ENCODE assay signal across 34 cellular contexts in genomic region chr7:776381-776780, GRCh38.
"Had no signal": no experiment of that assay in that cellular context is flagged by ENCODE, and none has a peak within 500 bp of the region (broad histone marks: within the 10 kb centered on the region; RNA-seq: fewer than 3 reads in every experiment).

No MANE protein-coding gene starts in this region.

- ATAC-seq: activated CD8-positive, alpha-beta memory T cell treated with anti-CD3 and anti-CD28 coated beads, Interleukin-2, amount 10 ng/mL, durations not matched to agents 7 days and 5 days; activated naive CD8-positive, alpha-beta T cell treated with anti-CD3 and anti-CD28 coated beads, Interleukin-2, amount 50 U/mL, for 24 hours; Panc1; Right ventricle myocardium inferior; SK-N-SH treated with all-trans-retinoic acid at 6 μM for 48 hours; T-cell had no signal

- H3K9me3 Mint-ChIP-seq: activated CD4-positive, alpha-beta memory T cell treated with anti-CD3 and anti-CD28 coated beads, Interleukin-2, amount 10 ng/mL, durations not matched to agents 7 days and 5 days; activated naive CD4-positive, alpha-beta T cell treated with anti-CD3 and anti-CD28 coated beads, Interleukin-2, amount 10 ng/mL, durations not matched to agents 7 days and 5 days; activated naive CD8-positive, alpha-beta T cell treated with anti-CD3 and anti-CD28 coated beads, Interleukin-2, amount 50 U/mL, for 24 hours; T-cell had no signal

- H3K4me1 Mint-ChIP-seq: activated CD4-positive, alpha-beta memory T cell treated with anti-CD3 and anti-CD28 coated beads, Interleukin-2, amount 10 ng/mL, durations not matched to agents 7 days and 5 days; activated CD8-positive, alpha-beta memory T cell treated with anti-CD3 and anti-CD28 coated beads, Interleukin-2, amount 10 ng/mL, durations not matched to agents 7 days and 5 days; activated naive CD4-positive, alpha-beta T cell treated with anti-CD3 and anti-CD28 coated beads, Interleukin-2, amount 10 ng/mL, durations not matched to agents 7 days and 5 days; activated naive CD8-positive, alpha-beta T cell treated with anti-CD3 and anti-CD28 coated beads, Interleukin-2, amount 50 U/mL, for 24 hours; T-cell had no signal

- H3K27ac ChIP-seq: brain microvascular endothelial cell, WERI-Rb-1 had no signal

- H3K4me3 ChIP-seq: MG63 had no signal

- DNase-seq: activated CD4-positive, alpha-beta memory T cell treated with anti-CD3 and anti-CD28 coated beads, Interleukin-2, amount 10 ng/mL, durations not matched to agents 7 days and 5 days; activated CD4-positive, alpha-beta T cell treated with anti-CD3 and anti-CD28 coated beads for 1 hour; activated CD4-positive, alpha-beta T cell treated with anti-CD3 and anti-CD28 coated beads for 48 hours; activated CD4-positive, CD25-positive, alpha-beta regulatory T cell; activated CD8-positive, alpha-beta memory T cell treated with anti-CD3 and anti-CD28 coated beads for 24 hours; activated CD8-positive, alpha-beta memory T cell treated with anti-CD3 and anti-CD28 coated beads, Interleukin-2, amount 10 ng/mL, durations not matched to agents 7 days and 5 days; activated CD8-positive, alpha-beta memory T cell treated with anti-CD3 and anti-CD28 coated beads, Interleukin-2, amount 50 U/mL, for 48 hours; activated effector memory CD4-positive, alpha-beta T cell treated with Interleukin-2 at 50 U/mL for 16 hours; activated naive CD4-positive, alpha-beta T cell treated with anti-CD3 and anti-CD28 coated beads, Interleukin-2, amount 10 ng/mL, durations not matched to agents 7 days and 5 days; activated naive CD8-positive, alpha-beta T cell treated with anti-CD3 and anti-CD28 coated beads, Interleukin-2, amount 50 U/mL, for 24 hours; activated T-cell treated with anti-CD3 and anti-CD28 coated beads, Interleukin-2, amount 50 U/mL, for 48 hours; anterior cingulate cortex; central memory CD4-positive, alpha-beta T cell; Kasumi-1; KG1; MG63; NCI-H1048; NCI-H1105 treated with DMSO at 0.1 percent for 48 hours; NCI-H1436; NCI-H1694; NCI-H1930; NCI-H2081 treated with DMSO at 0.1 percent for 48 hours; NCI-H345; NCI-H524 treated with DMSO at 0.1 percent for 48 hours; SIG-M5; T-cell; T-helper 2 cell; T-helper 9 cell; WERI-Rb-1 had no signal

- H3K4me3 Mint-ChIP-seq: activated CD4-positive, alpha-beta memory T cell treated with anti-CD3 and anti-CD28 coated beads, Interleukin-2, amount 10 ng/mL, durations not matched to agents 7 days and 5 days; activated CD8-positive, alpha-beta memory T cell treated with anti-CD3 and anti-CD28 coated beads, Interleukin-2, amount 10 ng/mL, durations not matched to agents 7 days and 5 days; activated naive CD4-positive, alpha-beta T cell treated with anti-CD3 and anti-CD28 coated beads, Interleukin-2, amount 10 ng/mL, durations not matched to agents 7 days and 5 days; activated naive CD8-positive, alpha-beta T cell; activated naive CD8-positive, alpha-beta T cell treated with anti-CD3 and anti-CD28 coated beads, Interleukin-2, amount 50 U/mL, for 24 hours; T-cell had no signal

- H3K27ac Mint-ChIP-seq: activated CD4-positive, alpha-beta memory T cell treated with anti-CD3 and anti-CD28 coated beads, Interleukin-2, amount 10 ng/mL, durations not matched to agents 7 days and 5 days; activated CD8-positive, alpha-beta memory T cell treated with anti-CD3 and anti-CD28 coated beads, Interleukin-2, amount 10 ng/mL, durations not matched to agents 7 days and 5 days; activated naive CD4-positive, alpha-beta T cell treated with anti-CD3 and anti-CD28 coated beads, Interleukin-2, amount 10 ng/mL, durations not matched to agents 7 days and 5 days; activated naive CD8-positive, alpha-beta T cell; activated naive CD8-positive, alpha-beta T cell treated with anti-CD3 and anti-CD28 coated beads, Interleukin-2, amount 50 U/mL, for 24 hours; T-cell had no signal

- H3K9me3 ChIP-seq: MG63 had no signal

- H3K27me3 Mint-ChIP-seq: activated CD4-positive, alpha-beta memory T cell treated with anti-CD3 and anti-CD28 coated beads, Interleukin-2, amount 10 ng/mL, durations not matched to agents 7 days and 5 days; activated CD8-positive, alpha-beta memory T cell treated with anti-CD3 and anti-CD28 coated beads, Interleukin-2, amount 10 ng/mL, durations not matched to agents 7 days and 5 days; activated naive CD4-positive, alpha-beta T cell treated with anti-CD3 and anti-CD28 coated beads, Interleukin-2, amount 10 ng/mL, durations not matched to agents 7 days and 5 days; activated naive CD8-positive, alpha-beta T cell; activated naive CD8-positive, alpha-beta T cell treated with anti-CD3 and anti-CD28 coated beads, Interleukin-2, amount 50 U/mL, for 24 hours; T-cell had no signal

- H3K27me3 ChIP-seq: brain microvascular endothelial cell, MG63 had no signal
